In genomic region chr18:58045265-58046086, GRCh38 we compare ENCODE assay signal across 8 cellular contexts. TPM values are rescaled to one million over a fixed set of nuclear protein-coding genes. Genes with fewer than 3 reads are reported as not detected.
DNase-seq lines count a peak whose midpoint lies in the region; ATAC-seq and TF ChIP-seq lines count a peak whose summit lies in the region.

No MANE protein-coding gene starts in this region.

- peak; percentile 24 to 74 for DNase-seq in cardiac muscle cell (ENCODE audit: low read depth in 1 of 2, low spot score in 1 of 2)
- no peak for DNase-seq in cardiac septum (ENCODE audit: low spot score)
- peak; percentile 86 for DNase-seq in NCI-H748 treated with DMSO at 0.1 percent for 48 hours (lab: John Stamatoyannopoulos, UW)
- peak; percentile 33 to 45 for DNase-seq in activated T-cell treated with anti-CD3 and anti-CD28 coated beads, Interleukin-2, amount 50 U/mL, for 72 hours
- DNase-seq in fibroblast of lung (ENCODE audit: low read depth in 2 of 2) = peak in 1 of 2 donors; percentile 58
- peak; percentile 71 for DNase-seq in ureter (ENCODE audit: low spot score)
- no peak for DNase-seq in NK-92 treated with Interleukin-12 subunit alpha and Interleukin-12 subunit beta, amount 100 ng/mL, for 24 hours (lab: John Stamatoyannopoulos, UW)

- peaks cover 12% of the 10 kb centered on the region for H3K4me1 ChIP-seq in cardiac muscle cell (ENCODE audit: low read depth)
- H3K4me1 ChIP-seq in fibroblast of lung (ENCODE audit: control insufficient read depth, extremely low read depth, insufficient read depth, low read length) = peaks cover 8% of the 10 kb centered on the region

- TF ChIP-seq EP300 in neural cell (conservative IDR thresholded peaks at IDR 0.05; ENCODE audit: poor library complexity, severe bottlenecking) = peak; percentile 12

- H4K20me1 ChIP-seq in fibroblast of lung (ENCODE audit: control insufficient read depth, extremely low read depth, insufficient read depth, low read length) (no peaks in the 10 kb centered on the region), neural cell (ENCODE audit: insufficient read depth) (no peaks in the 10 kb centered on the region)

- H3K9ac ChIP-seq in fibroblast of lung (ENCODE audit: insufficient read depth, low read length) (no peak overlapping the region), neural cell (ENCODE audit: low read length) (peak overlapping the region; percentile 97)

- no peaks in the 10 kb centered on the region for H3K9me3 Mint-ChIP-seq in activated T-cell treated with anti-CD3 and anti-CD28 coated beads, Interleukin-2, amount 50 U/mL, for 72 hours

- intact Hi-C loops in cardiac septum (cut with DNase I) = loop anchor here (2.0 kb wide), 1 partner anchor 71 kb away; no protein-coding TSS in a partner anchor

- no peak for ATAC-seq in activated T-cell treated with anti-CD3 and anti-CD28 coated beads, Interleukin-2, amount 50 U/mL, for 72 hours (replicated peaks in 1 of 2)

- no peaks in the 10 kb centered on the region for H3K79me2 ChIP-seq in fibroblast of lung (ENCODE audit: control insufficient read depth, insufficient read depth, low read length)
- H3K79me2 ChIP-seq in neural cell (replicated peaks; ENCODE audit: insufficient read depth, low read length) = peaks cover 52% of the 10 kb centered on the region

- H3K4me1 Mint-ChIP-seq in activated T-cell treated with anti-CD3 and anti-CD28 coated beads, Interleukin-2, amount 50 U/mL, for 72 hours (ENCODE audit: low read depth) = peaks cover 33% of the 10 kb centered on the region

- peaks cover 42% of the 10 kb centered on the region for H3K27me3 Mint-ChIP-seq in activated T-cell treated with anti-CD3 and anti-CD28 coated beads, Interleukin-2, amount 50 U/mL, for 72 hours (ENCODE audit: low read depth)

- no peaks in the 10 kb centered on the region for H3K36me3 Mint-ChIP-seq in activated T-cell treated with anti-CD3 and anti-CD28 coated beads, Interleukin-2, amount 50 U/mL, for 72 hours (ENCODE audit: insufficient read depth in 2 of 2)

- H3K4me3 ChIP-seq in cardiac muscle cell (peak overlapping the region; percentile 83), fibroblast of lung (replicated peaks in 1 of 4; ENCODE audit: control extremely low read depth in 1 of 4, insufficient read depth in 1 of 4, low read depth in 3 of 4, low read length in 4 of 4) (peak overlapping the region; percentile 55 to 84 (median 82)), neural cell (ENCODE audit: low read length) (peak overlapping the region; percentile 97)

- no peak overlapping the region for H3K27ac Mint-ChIP-seq in activated T-cell treated with anti-CD3 and anti-CD28 coated beads, Interleukin-2, amount 50 U/mL, for 72 hours

- H3K27ac ChIP-seq in cardiac muscle cell (peak overlapping the region; percentile 87), fibroblast of lung (ENCODE audit: insufficient read depth, low read length) (no peak overlapping the region), neural cell (ENCODE audit: low read length) (peak overlapping the region; percentile 99)

- peak overlapping the region; percentile 32 for H2AFZ ChIP-seq in fibroblast of lung (ENCODE audit: low read length)
- peak overlapping the region; percentile 44 for H2AFZ ChIP-seq in neural cell (ENCODE audit: low read depth, low read length)

- H3K4me3 Mint-ChIP-seq in activated T-cell treated with anti-CD3 and anti-CD28 coated beads, Interleukin-2, amount 50 U/mL, for 72 hours = peak overlapping the region; percentile 90 to 93

- H3K27me3 ChIP-seq in cardiac muscle cell (peaks cover 10% of the 10 kb centered on the region), fibroblast of lung (ENCODE audit: control insufficient read depth, insufficient read depth, low read length) (no peaks in the 10 kb centered on the region), neural cell (ENCODE audit: insufficient read depth, low read depth, low read length) (no peaks in the 10 kb centered on the region)

- peak; percentile 36 for TF ChIP-seq RAD21 in neural cell (conservative IDR thresholded peaks at IDR 0.05)

- no peaks in the 10 kb centered on the region for H3K9me3 ChIP-seq in cardiac muscle cell (ENCODE audit: low read depth)
- no peaks in the 10 kb centered on the region for H3K9me3 ChIP-seq in fibroblast of lung (ENCODE audit: control insufficient read depth, insufficient read depth, low read depth, low read length)
- no peaks in the 10 kb centered on the region for H3K9me3 ChIP-seq in neural cell (ENCODE audit: low read length)

- H3K9me2 ChIP-seq in neural cell (ENCODE audit: insufficient read depth, low read length) = no peaks in the 10 kb centered on the region

- H3K36me3 ChIP-seq in cardiac muscle cell (no peaks in the 10 kb centered on the region), fibroblast of lung (ENCODE audit: control insufficient read depth, insufficient read depth, low read length) (no peaks in the 10 kb centered on the region), neural cell (ENCODE audit: insufficient read depth, low read length) (no peaks in the 10 kb centered on the region)

- no peaks in the 10 kb centered on the region for H3F3A ChIP-seq in neural cell (ENCODE audit: insufficient read depth, low read length, poor library complexity, severe bottlenecking)

- H3K4me2 ChIP-seq in fibroblast of lung (ENCODE audit: extremely low read depth, insufficient read depth, low read length) = peak overlapping the region; percentile 76
- peak overlapping the region; percentile 80 for H3K4me2 ChIP-seq in neural cell (ENCODE audit: low read length)

- TF ChIP-seq CTCF in cardiac muscle cell (IDR thresholded peaks at IDR 0.05; ENCODE audit: low read depth, low read length) (no peak), fibroblast of lung (conservative IDR thresholded peaks at IDR 0.05 in 1 of 2, IDR thresholded peaks at IDR 0.05 in 1 of 2; ENCODE audit: low read depth in 1 of 2, low read length in 2 of 2) (no peak), neural cell (IDR thresholded peaks at IDR 0.05; ENCODE audit: poor library complexity, severe bottlenecking) (no peak)

TF ChIP-seq in neural cell, 6 proteins besides CTCF, POLR2A, EP300 and RAD21:
- TF ChIP-seq TAF1 (IDR thresholded peaks at IDR 0.05; ENCODE audit: low read depth) (peak; percentile 87), EZH2 (IDR thresholded peaks at IDR 0.05; ENCODE audit: borderline replicate concordance, insufficient read depth, low read length, poor library complexity, severe bottlenecking) (no peak), POLR2AphosphoS5 (IDR thresholded peaks at IDR 0.05) (peak; percentile 83), MXI1 (conservative IDR thresholded peaks at IDR 0.05; ENCODE audit: poor library complexity, severe bottlenecking) (peak; percentile 50), SMC3 (conservative IDR thresholded peaks at IDR 0.05; ENCODE audit: poor library complexity) (peak; percentile 49)
- TF ChIP-seq, protein P1, sequence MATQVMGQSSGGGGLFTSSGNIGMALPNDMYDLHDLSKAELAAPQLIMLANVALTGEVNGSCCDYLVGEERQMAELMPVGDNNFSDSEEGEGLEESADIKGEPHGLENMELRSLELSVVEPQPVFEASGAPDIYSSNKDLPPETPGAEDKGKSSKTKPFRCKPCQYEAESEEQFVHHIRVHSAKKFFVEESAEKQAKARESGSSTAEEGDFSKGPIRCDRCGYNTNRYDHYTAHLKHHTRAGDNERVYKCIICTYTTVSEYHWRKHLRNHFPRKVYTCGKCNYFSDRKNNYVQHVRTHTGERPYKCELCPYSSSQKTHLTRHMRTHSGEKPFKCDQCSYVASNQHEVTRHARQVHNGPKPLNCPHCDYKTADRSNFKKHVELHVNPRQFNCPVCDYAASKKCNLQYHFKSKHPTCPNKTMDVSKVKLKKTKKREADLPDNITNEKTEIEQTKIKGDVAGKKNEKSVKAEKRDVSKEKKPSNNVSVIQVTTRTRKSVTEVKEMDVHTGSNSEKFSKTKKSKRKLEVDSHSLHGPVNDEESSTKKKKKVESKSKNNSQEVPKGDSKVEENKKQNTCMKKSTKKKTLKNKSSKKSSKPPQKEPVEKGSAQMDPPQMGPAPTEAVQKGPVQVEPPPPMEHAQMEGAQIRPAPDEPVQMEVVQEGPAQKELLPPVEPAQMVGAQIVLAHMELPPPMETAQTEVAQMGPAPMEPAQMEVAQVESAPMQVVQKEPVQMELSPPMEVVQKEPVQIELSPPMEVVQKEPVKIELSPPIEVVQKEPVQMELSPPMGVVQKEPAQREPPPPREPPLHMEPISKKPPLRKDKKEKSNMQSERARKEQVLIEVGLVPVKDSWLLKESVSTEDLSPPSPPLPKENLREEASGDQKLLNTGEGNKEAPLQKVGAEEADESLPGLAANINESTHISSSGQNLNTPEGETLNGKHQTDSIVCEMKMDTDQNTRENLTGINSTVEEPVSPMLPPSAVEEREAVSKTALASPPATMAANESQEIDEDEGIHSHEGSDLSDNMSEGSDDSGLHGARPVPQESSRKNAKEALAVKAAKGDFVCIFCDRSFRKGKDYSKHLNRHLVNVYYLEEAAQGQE (IDR thresholded peaks at IDR 0.05; ENCODE audit: borderline replicate concordance) = peak; percentile 86

RNA-seq across cellular contexts. Expression of gene NEDD4L, which starts 1.4 kb away (rescaled TPM):
- 40.5 and 43.4 TPM in 2 replicates for total RNA-seq in cardiac muscle cell
- 30.8 and 38.2 TPM in 2 replicates for polyA plus RNA-seq in cardiac muscle cell
- total RNA-seq in cardiac septum = 49.3 TPM
- total RNA-seq in activated T-cell treated with anti-CD3 and anti-CD28 coated beads, Interleukin-2, amount 50 U/mL, for 72 hours = 1 to 10 TPM; 5.0 to 7.3 TPM
- 8.5 and 18.7 TPM in 2 replicates for total RNA-seq in fibroblast of lung
- polyA plus RNA-seq in fibroblast of lung = 5.5 and 13.0 TPM in 2 replicates
- polyA plus RNA-seq in fibroblast of lung (2012) = 5.4 and 10.5 TPM in 2 replicates
- polyA minus RNA-seq in fibroblast of lung (ENCODE audit: low replicate concordance) = 9.6 and 12.8 TPM in 2 replicates
- polyA plus RNA-seq in neural cell = 97.9 and 103 TPM in 2 replicates
- 315 and 494 TPM in 2 replicates for polyA minus RNA-seq in neural cell
- 299 TPM for total RNA-seq in ureter

Comparison
In these comparisons a context has a peak if more than half of its experiments do, and no peak if none do; other contexts are left out.
1. DNase-seq: peak in cardiac muscle cell (2 of 2), NCI-H748 treated with DMSO at 0.1 percent for 48 hours (single experiment), activated T-cell treated with anti-CD3 and anti-CD28 coated beads, Interleukin-2, amount 50 U/mL, for 72 hours (2 of 2) and ureter (single experiment); none in cardiac septum (single experiment) and NK-92 treated with Interleukin-12 subunit alpha and Interleukin-12 subunit beta, amount 100 ng/mL, for 24 hours (single experiment).
2. Peak in every context shown above with its lines, with median percentiles within 50 percentile points of each other: H3K4me3 ChIP-seq.